In genomic region chr11:57543601-57544000, GRCh38 we compare ENCODE assay signal across 31 cellular contexts. TPM values are rescaled to one million over a fixed set of nuclear protein-coding genes. Genes with fewer than 3 reads are reported as not detected.
DNase-seq lines count a peak whose midpoint lies in the region; ATAC-seq and TF ChIP-seq lines count a peak whose summit lies in the region.
"Had no signal": no experiment of that assay in that cellular context is flagged by ENCODE, and none has a peak within 500 bp of the region (broad histone marks: within the 10 kb centered on the region; RNA-seq: fewer than 3 reads in every experiment).

No MANE protein-coding gene starts in this region.

- H3K4me2 ChIP-seq in neuronal stem cell (ENCODE audit: insufficient read depth, low read length, poor library complexity, severe bottlenecking), result no peak overlapping the region

- H2BK120ac ChIP-seq in neuronal stem cell (ENCODE audit: low read depth, low read length), result no peak overlapping the region

- WGBS in neuronal stem cell (ENCODE audit: extremely low coverage in 2 of 2, insufficient read length in 2 of 2, insufficient replicate concordance in 1 of 2), 2 donors, result no CpG with 5 or more reads among the region's 6 CpGs

- H3K23ac ChIP-seq in neuronal stem cell (ENCODE audit: low read depth, low read length, poor library complexity), result peak overlapping the region; percentile 11

- H3K4me1 ChIP-seq in neuronal stem cell (ENCODE audit: control insufficient read depth in 2 of 2, insufficient read depth in 1 of 2, low read depth in 1 of 2, low read length in 2 of 2), result peaks cover 6 to 7% of the 10 kb centered on the region in 2 donors
- H3K4me1 ChIP-seq: SJSA1, tibial nerve had no signal

- H3K79me1 ChIP-seq in neuronal stem cell (ENCODE audit: low read depth, low read length), result no peaks in the 10 kb centered on the region

- peaks cover 12 to 30% of the 10 kb centered on the region in 2 donors for H3K36me3 ChIP-seq in neuronal stem cell (replicated peaks in 1 of 2; ENCODE audit: control insufficient read depth in 2 of 2, insufficient read depth in 2 of 2, low read length in 2 of 2)
- H3K36me3 ChIP-seq: ovary, SJSA1 had no signal

- H2BK5ac ChIP-seq in neuronal stem cell (ENCODE audit: low read length), result peak overlapping the region; percentile 29

- peak overlapping the region; percentile 39 for H3K14ac ChIP-seq in neuronal stem cell (ENCODE audit: low read length)

- H3K27me3 Mint-ChIP-seq in WTC11 (ENCODE audit: low read depth), result peaks cover under 1% of the 10 kb centered on the region
- H3K27me3 Mint-ChIP-seq: activated CD4-positive, alpha-beta memory T cell treated with anti-CD3 and anti-CD28 coated beads, Interleukin-2, amount 10 ng/mL, durations not matched to agents 7 days and 5 days; activated naive CD4-positive, alpha-beta T cell treated with anti-CD3 and anti-CD28 coated beads, Interleukin-2, amount 50 U/mL, for 24 hours; CD4-positive, alpha-beta T cell; IgD-negative memory B cell had no signal

- no peak overlapping the region for H2BK12ac ChIP-seq in neuronal stem cell (ENCODE audit: low read length)

- peak; percentile 65 for ATAC-seq in WTC11
- ATAC-seq in GM19467 (IDR thresholded peaks at IDR 0.05; ENCODE audit: unreplicated experiment), result no peak
- ATAC-seq: activated CD4-positive, CD25-positive, alpha-beta regulatory T cell treated with anti-CD3 and anti-CD28 coated beads, Interleukin-2, amount 50 U/mL, for 24 hours had no signal

- H4K91ac ChIP-seq in neuronal stem cell (ENCODE audit: low read depth, low read length, poor library complexity), result no peak overlapping the region

- no peak overlapping the region for H3K9ac ChIP-seq in neuronal stem cell (ENCODE audit: low read depth, low read length, poor library complexity)

- H3K9me3 Mint-ChIP-seq in WTC11, result no peaks in the 10 kb centered on the region
- H3K9me3 Mint-ChIP-seq: activated CD4-positive, alpha-beta memory T cell treated with anti-CD3 and anti-CD28 coated beads, Interleukin-2, amount 10 ng/mL, durations not matched to agents 7 days and 5 days; activated naive CD4-positive, alpha-beta T cell treated with anti-CD3 and anti-CD28 coated beads, Interleukin-2, amount 50 U/mL, for 24 hours; activated T-helper 2 cell treated with anti-CD3 and anti-CD28 coated beads, Interferon-gamma antibody, Interleukin-2, Interleukin-4, amounts not matched to agents 10 μg/mL and 5 μg/mL and 100 μg/mL, durations not matched to agents 14 hours and 24 hours and 36 hours; CD4-positive, alpha-beta T cell; IgD-negative memory B cell; nephron progenitor cell had no signal

- no peak overlapping the region for H2BK15ac ChIP-seq in neuronal stem cell (ENCODE audit: low read length)

- CTCF ChIA-PET in WTC11 (lab: Charles Lee), result interaction anchor here (0.8 to 2.7 kb wide), 10 partner anchors 13 to 101 kb away, joined by 3 to 12 read pairs (median 4); partner anchors contain the start of genes RTN4RL2, TIMM10 and UBE2L6

- peak overlapping the region; percentile 13 for H2AK5ac ChIP-seq in neuronal stem cell (ENCODE audit: low read depth, low read length)

- no peak overlapping the region for H3K4ac ChIP-seq in neuronal stem cell (ENCODE audit: low read length)

- H3K36me3 Mint-ChIP-seq in WTC11, result no peaks in the 10 kb centered on the region
- H3K36me3 Mint-ChIP-seq: IgD-negative memory B cell had no signal

- no peak overlapping the region for H3K4me3 ChIP-seq in neuronal stem cell (ENCODE audit: low read length in 2 of 2)
- H3K4me3 ChIP-seq: ovary, SJSA1, tibial nerve had no signal

- no peak overlapping the region for H3K18ac ChIP-seq in neuronal stem cell (ENCODE audit: low read length)

- POLR2A ChIA-PET in WTC11 (lab: Charles Lee), result interaction anchor here (0.9 to 1.9 kb wide), 3 partner anchors 24 to 108 kb away, joined by 3 to 5 read pairs (median 5); partner anchors contain the start of gene UBE2L6

- peak; percentile 2 for DNase-seq in NCI-H146 (lab: John Stamatoyannopoulos, UW)
- DNase-seq in NCI-H146 treated with DMSO at 0.1 percent for 48 hours (lab: John Stamatoyannopoulos, UW; ENCODE audit: unreplicated experiment), result no peak
- peak; percentile 41 for DNase-seq in WTC11 (ENCODE audit: low spot score)
- no peak for DNase-seq in neuronal stem cell (ENCODE audit: low spot score)
- no peak for DNase-seq in COLO668 (lab: John Stamatoyannopoulos, UW; ENCODE audit: unreplicated experiment)
- DNase-seq: 8988T; activated CD4-positive, alpha-beta memory T cell treated with anti-CD3 and anti-CD28 coated beads, Interleukin-2, amount 10 ng/mL, durations not matched to agents 7 days and 5 days; amygdala; CD4-positive, alpha-beta T cell; DMS 273 treated with DMSO at 0.1 percent for 48 hours; kidney glomerular epithelial cell; mammary epithelial cell; NCI-H1048; NCI-H1930; NCI-H524; nephron progenitor cell; ovary; retina had no signal

- no peak overlapping the region for H3K27ac ChIP-seq in neuronal stem cell (replicated peaks; ENCODE audit: low read length)
- H3K27ac ChIP-seq: ovary, SJSA1, tibial nerve had no signal

- peaks cover 20% of the 10 kb centered on the region for H3K4me1 Mint-ChIP-seq in WTC11

- peaks cover 0 to 2% of the 10 kb centered on the region in 2 donors for H3K9me3 ChIP-seq in neuronal stem cell (replicated peaks in 1 of 2; ENCODE audit: control insufficient read depth in 2 of 2, insufficient read depth in 1 of 2, low read depth in 1 of 2, low read length in 2 of 2)
- H3K9me3 ChIP-seq: ovary, SJSA1, tibial nerve had no signal

- no peak overlapping the region for H3K4me3 Mint-ChIP-seq in WTC11
- H3K4me3 Mint-ChIP-seq: activated CD4-positive, alpha-beta memory T cell treated with anti-CD3 and anti-CD28 coated beads, Interleukin-2, amount 10 ng/mL, durations not matched to agents 7 days and 5 days; activated naive CD4-positive, alpha-beta T cell treated with anti-CD3 and anti-CD28 coated beads, Interleukin-2, amount 50 U/mL, for 24 hours; CD4-positive, alpha-beta T cell; IgD-negative memory B cell; nephron progenitor cell had no signal

- no peak overlapping the region for H4K8ac ChIP-seq in neuronal stem cell (ENCODE audit: low read depth, low read length)

- H2AFZ ChIP-seq in neuronal stem cell (ENCODE audit: low read length), result no peak overlapping the region

- no peaks in the 10 kb centered on the region for H3K27me3 ChIP-seq in neuronal stem cell (ENCODE audit: control insufficient read depth in 3 of 3, insufficient read depth in 3 of 3, low read depth in 1 of 3, low read length in 3 of 3)
- H3K27me3 ChIP-seq: ovary, tibial nerve had no signal

- no peak for TF ChIP-seq CTCF in WTC11 (IDR thresholded peaks at IDR 0.05)

- no peak overlapping the region for H3K27ac Mint-ChIP-seq in WTC11
- H3K27ac Mint-ChIP-seq: activated CD4-positive, alpha-beta memory T cell treated with anti-CD3 and anti-CD28 coated beads, Interleukin-2, amount 10 ng/mL, durations not matched to agents 7 days and 5 days; activated naive CD4-positive, alpha-beta T cell treated with anti-CD3 and anti-CD28 coated beads, Interleukin-2, amount 50 U/mL, for 24 hours; activated T-helper 2 cell treated with anti-CD3 and anti-CD28 coated beads, Interferon-gamma antibody, Interleukin-2, Interleukin-4, amounts not matched to agents 10 μg/mL and 5 μg/mL and 100 μg/mL, durations not matched to agents 14 hours and 24 hours and 36 hours; CD4-positive, alpha-beta T cell; nephron progenitor cell had no signal

TF ChIP-seq in WTC11, 78 proteins besides CTCF, POLR2A, EP300 and RAD21:
- TF ChIP-seq EMX1 (CRISPR knock-in tag; IDR thresholded peaks at IDR 0.05), result no peak
- 0 out of 2 replicates have a peak, but pooled peaks have one; percentile 50 for TF ChIP-seq NFE2L1 (CRISPR knock-in tag; IDR thresholded peaks at IDR 0.05)

RNA-seq across cellular contexts. Expression of gene SMTNL1, which starts 6.2 kb away (rescaled TPM):
- 0.26 to 0.39 TPM (median 0.34 TPM) in 3 replicates for total RNA-seq in WTC11 (2021)
- 0.26 TPM for polyA plus RNA-seq in neuronal stem cell (2013, experiment 1 of 2)
- 0.18 TPM for polyA plus RNA-seq in neuronal stem cell (2013, experiment 2 of 2)
- total RNA-seq: activated CD4-positive, alpha-beta memory T cell treated with anti-CD3 and anti-CD28 coated beads, Interleukin-2, amount 10 ng/mL, durations not matched to agents 7 days and 5 days; activated T-helper 2 cell treated with anti-CD3 and anti-CD28 coated beads, Interferon-gamma antibody, Interleukin-2, Interleukin-4, amounts not matched to agents 10 μg/mL and 5 μg/mL and 100 μg/mL, durations not matched to agents 14 hours and 24 hours and 36 hours; CD4-positive, alpha-beta T cell; chondrocyte; endothelial cell of umbilical vein; fibroblast of lung; G401; glomerular endothelial cell; mammary epithelial cell; ovary; SJSA1; T-helper 1 cell treated with Interleukin-12 subunit alpha and Interleukin-12 subunit beta and Interleukin-4 antibody, amounts not matched to agents 30 ng/mL and 1 ng/mL, for 36 hours; tibial nerve had no signal
- polyA plus RNA-seq: endothelial cell of umbilical vein, fibroblast of lung, mammary epithelial cell, ovary had no signal

RNA-seq across cellular contexts. Expression of gene TIMM10, which starts 13.0 kb away (rescaled TPM):
- total RNA-seq in WTC11 (2021), result 63.5 to 92.8 TPM (median 68.4 TPM) in 3 replicates
- polyA plus RNA-seq in neuronal stem cell (2013, experiment 1 of 2), result 61.5 TPM
- 58.6 TPM for polyA plus RNA-seq in neuronal stem cell (2013, experiment 2 of 2)

RNA-seq across cellular contexts. Expression of gene UBE2L6, which starts 23.9 kb away (rescaled TPM):
- total RNA-seq in WTC11 (2021), result 38.8 to 48.5 TPM (median 47.4 TPM) in 3 replicates
- 138 TPM for polyA plus RNA-seq in neuronal stem cell (2013, experiment 1 of 2)
- polyA plus RNA-seq in neuronal stem cell (2013, experiment 2 of 2), result 134 TPM

RNA-seq across cellular contexts. Expression of gene SLC43A1, which starts 28.1 kb away (rescaled TPM):
- 20.5 to 27.1 TPM (median 21.5 TPM) in 3 replicates for total RNA-seq in WTC11 (2021)
- 0.63 TPM for polyA plus RNA-seq in neuronal stem cell (2013, experiment 1 of 2)
- polyA plus RNA-seq in neuronal stem cell (2013, experiment 2 of 2), result 0.73 TPM

RNA-seq across cellular contexts. Expression of gene SERPING1, which starts 53.9 kb away (rescaled TPM):
- total RNA-seq in WTC11 (2021), result 49.1 to 51.8 TPM (median 50.2 TPM) in 3 replicates
- 78.6 TPM for polyA plus RNA-seq in neuronal stem cell (2013, experiment 1 of 2)
- polyA plus RNA-seq in neuronal stem cell (2013, experiment 2 of 2), result 79.6 TPM
- total RNA-seq: activated T-helper 2 cell treated with anti-CD3 and anti-CD28 coated beads, Interferon-gamma antibody, Interleukin-2, Interleukin-4, amounts not matched to agents 10 μg/mL and 5 μg/mL and 100 μg/mL, durations not matched to agents 14 hours and 24 hours and 36 hours; endothelial cell of umbilical vein; SJSA1 had no signal

Comparison
In these comparisons a context has a peak if more than half of its experiments do, and no peak if none do; other contexts are left out.
1. DNase-seq: peak in NCI-H146 (single experiment) and WTC11 (single experiment); none in NCI-H146 treated with DMSO at 0.1 percent for 48 hours (single experiment), neuronal stem cell (single experiment) and COLO668 (single experiment).